24 cellular contexts compared by ENCODE assay signal in the genomic region with DNA sequence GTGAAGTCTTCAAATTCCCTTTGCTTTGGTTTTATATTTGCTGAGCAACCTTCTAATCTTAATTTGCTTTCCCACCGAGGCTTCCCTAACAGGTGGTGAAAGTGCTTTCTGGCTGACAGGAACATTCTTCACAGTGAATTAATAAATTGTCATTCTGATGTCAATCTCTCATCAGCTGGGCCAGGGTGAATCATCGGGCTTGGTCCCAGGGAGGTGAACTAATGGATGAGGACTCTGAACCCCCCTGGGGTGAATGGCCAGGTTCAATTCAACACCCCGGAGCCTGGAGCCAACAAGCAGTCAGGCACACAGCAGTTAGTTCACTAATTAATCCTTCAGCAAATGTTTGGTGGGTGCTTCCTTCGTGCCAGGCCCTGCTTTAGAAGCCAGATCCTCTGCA.
"Had no signal": no experiment of that assay in that cellular context is flagged by ENCODE, and none has a peak within 500 bp of the region (broad histone marks: within the 10 kb centered on the region; RNA-seq: fewer than 3 reads in every experiment).

No MANE protein-coding gene starts in this region.

- H3K4me1 ChIP-seq: parathyroid adenoma, spleen, suprapubic skin, tibial artery had no signal

- H2AFZ ChIP-seq: parathyroid adenoma had no signal

- H3K27ac ChIP-seq: epithelial cell of prostate, parathyroid adenoma, spleen, suprapubic skin, tibial artery, WERI-Rb-1 had no signal

- H3K36me3 Mint-ChIP-seq: activated naive CD4-positive, alpha-beta T cell treated with anti-CD3 and anti-CD28 coated beads, Interleukin-2, amount 50 U/mL, for 24 hours; naive thymus-derived CD4-positive, alpha-beta T cell had no signal

- H3K4me3 ChIP-seq: mucosa of descending colon, spleen, suprapubic skin, tibial artery had no signal

- H3K9me3 Mint-ChIP-seq: activated naive CD8-positive, alpha-beta T cell treated with anti-CD3 and anti-CD28 coated beads, Interleukin-2, amount 50 U/mL, for 24 hours; central memory CD8-positive, alpha-beta T cell; dendritic cell treated with granulocyte-macrophage colony-stimulating factor and Interleukin-4, amounts not matched to agents 40 ng/mL and 50 ng/mL, for 4 days; naive thymus-derived CD4-positive, alpha-beta T cell had no signal

- H3K27me3 ChIP-seq: spleen, suprapubic skin, tibial artery had no signal

- H3K27me3 Mint-ChIP-seq: activated naive CD8-positive, alpha-beta T cell treated with anti-CD3 and anti-CD28 coated beads, Interleukin-2, amount 50 U/mL, for 24 hours; central memory CD8-positive, alpha-beta T cell; dendritic cell treated with granulocyte-macrophage colony-stimulating factor and Interleukin-4, amounts not matched to agents 40 ng/mL and 50 ng/mL, for 4 days had no signal

- H3K4me1 Mint-ChIP-seq: activated naive CD4-positive, alpha-beta T cell treated with anti-CD3 and anti-CD28 coated beads, Interleukin-2, amount 50 U/mL, for 24 hours; activated naive CD8-positive, alpha-beta T cell treated with anti-CD3 and anti-CD28 coated beads, Interleukin-2, amount 50 U/mL, for 24 hours; central memory CD8-positive, alpha-beta T cell; naive thymus-derived CD4-positive, alpha-beta T cell had no signal

- H3K4me3 Mint-ChIP-seq: activated naive CD4-positive, alpha-beta T cell treated with anti-CD3 and anti-CD28 coated beads, Interleukin-2, amount 50 U/mL, for 24 hours; activated naive CD8-positive, alpha-beta T cell treated with anti-CD3 and anti-CD28 coated beads, Interleukin-2, amount 50 U/mL, for 24 hours; central memory CD8-positive, alpha-beta T cell; dendritic cell treated with granulocyte-macrophage colony-stimulating factor and Interleukin-4, amounts not matched to agents 40 ng/mL and 50 ng/mL, for 4 days; naive thymus-derived CD4-positive, alpha-beta T cell had no signal

- H3K36me3 ChIP-seq: spleen, suprapubic skin, tibial artery, WERI-Rb-1 had no signal

- ATAC-seq: activated CD4-positive, CD25-positive, alpha-beta regulatory T cell treated with anti-CD3 and anti-CD28 coated beads, Interleukin-2, amount 50 U/mL, for 24 hours; activated naive CD8-positive, alpha-beta T cell treated with anti-CD3 and anti-CD28 coated beads, Interleukin-2, amount 50 U/mL, for 24 hours; left cardiac atrium; left ventricle myocardium superior; mucosa of descending colon; naive thymus-derived CD4-positive, alpha-beta T cell; right cardiac atrium had no signal

- H3K9me3 ChIP-seq: mucosa of descending colon, spleen, suprapubic skin, tibial artery had no signal

- DNase-seq: activated CD4-positive, alpha-beta T cell treated with anti-CD3 and anti-CD28 coated beads for 48 hours; activated CD4-positive, alpha-beta T cell treated with anti-CD3 and anti-CD28 coated beads, Interleukin-2, amount 50 U/mL, for 48 hours; activated CD8-positive, alpha-beta memory T cell treated with anti-CD3 and anti-CD28 coated beads for 24 hours; activated CD8-positive, alpha-beta memory T cell treated with anti-CD3 and anti-CD28 coated beads, Interleukin-2, amount 50 U/mL, for 4 hours; activated naive CD8-positive, alpha-beta T cell treated with anti-CD3 and anti-CD28 coated beads, Interleukin-2, amount 50 U/mL, for 24 hours; activated T-cell treated with anti-CD3 and anti-CD28 coated beads, Interleukin-2, amount 50 U/mL, for 1 hour; amygdala; islet precursor cell; left cardiac atrium; left ventricle myocardium superior; mucosa of descending colon; naive thymus-derived CD4-positive, alpha-beta T cell; right cardiac atrium; spleen; stimulated activated naive CD4-positive, alpha-beta T cell; tibial artery; WERI-Rb-1 had no signal

- H3K79me2 ChIP-seq: parathyroid adenoma had no signal

- H3K27ac Mint-ChIP-seq: activated naive CD4-positive, alpha-beta T cell treated with anti-CD3 and anti-CD28 coated beads, Interleukin-2, amount 50 U/mL, for 24 hours; activated naive CD8-positive, alpha-beta T cell treated with anti-CD3 and anti-CD28 coated beads, Interleukin-2, amount 50 U/mL, for 24 hours; dendritic cell treated with granulocyte-macrophage colony-stimulating factor and Interleukin-4, amounts not matched to agents 40 ng/mL and 50 ng/mL, for 4 days; naive thymus-derived CD4-positive, alpha-beta T cell had no signal
